11 cellular contexts compared by ENCODE assay signal in genomic region chr1:14968251-14968812, GRCh38.
DNase-seq lines count a peak whose midpoint lies in the region; ATAC-seq and TF ChIP-seq lines count a peak whose summit lies in the region.
"Had no signal": no experiment of that assay in that cellular context is flagged by ENCODE, and none has a peak within 500 bp of the region (broad histone marks: within the 10 kb centered on the region; RNA-seq: fewer than 3 reads in every experiment).

No MANE protein-coding gene starts in this region.

- no peaks in the 10 kb centered on the region for H3K27me3 Mint-ChIP-seq in T-helper 2 cell treated with Interferon-gamma antibody and Interleukin-4, amounts not matched to agents 5 μg/mL and 100 μg/mL, for 36 hours (ENCODE audit: low read depth)
- H3K27me3 Mint-ChIP-seq in endodermal cell (ENCODE audit: insufficient read depth): no peaks in the 10 kb centered on the region
- peaks cover 0 to 7% (median 2%) of the 10 kb centered on the region in 5 donors for H3K27me3 Mint-ChIP-seq in naive thymus-derived CD8-positive, alpha-beta T cell

- H3K4me1 Mint-ChIP-seq in T-helper 2 cell treated with Interferon-gamma antibody and Interleukin-4, amounts not matched to agents 5 μg/mL and 100 μg/mL, for 36 hours (ENCODE audit: low read depth): peaks cover 11% of the 10 kb centered on the region
- H3K4me1 Mint-ChIP-seq in endodermal cell: peaks cover 1% of the 10 kb centered on the region
- peaks cover 8 to 24% (median 11%) of the 10 kb centered on the region in 4 donors for H3K4me1 Mint-ChIP-seq in naive thymus-derived CD8-positive, alpha-beta T cell

- no peaks in the 10 kb centered on the region for H3K27me3 ChIP-seq in endodermal cell (ENCODE audit: control insufficient read depth, insufficient read depth, low read length, poor library complexity, severe bottlenecking)
- no peaks in the 10 kb centered on the region for H3K27me3 ChIP-seq in lung (ENCODE audit: control insufficient read depth, insufficient read depth)
- no peaks in the 10 kb centered on the region for H3K27me3 ChIP-seq in upper lobe of right lung

- H3K4me3 ChIP-seq in endodermal cell (ENCODE audit: low read length) (no peak overlapping the region), lung (no peak overlapping the region), upper lobe of right lung (no peak overlapping the region)
- H3K4me3 ChIP-seq: PC-9 had no signal

- H3K27ac Mint-ChIP-seq in T-helper 2 cell treated with Interferon-gamma antibody and Interleukin-4, amounts not matched to agents 5 μg/mL and 100 μg/mL, for 36 hours: peak overlapping the region; percentile 82
- H3K27ac Mint-ChIP-seq in endodermal cell: no peak overlapping the region
- H3K27ac Mint-ChIP-seq in naive thymus-derived CD8-positive, alpha-beta T cell: peak overlapping the region in 1 of 10 donors; percentile 15

- POLR2A ChIA-PET in naive thymus-derived CD8-positive, alpha-beta T cell (lab: Charles Lee): no interaction called here

- peak overlapping the region; percentile 59 for H3K4me3 Mint-ChIP-seq in T-helper 2 cell treated with Interferon-gamma antibody and Interleukin-4, amounts not matched to agents 5 μg/mL and 100 μg/mL, for 36 hours
- H3K4me3 Mint-ChIP-seq in endodermal cell: no peak overlapping the region
- no peak overlapping the region for H3K4me3 Mint-ChIP-seq in naive thymus-derived CD8-positive, alpha-beta T cell
- H3K4me3 Mint-ChIP-seq: central memory CD8-positive, alpha-beta T cell had no signal

- peaks cover 6% of the 10 kb centered on the region for H3K9me3 ChIP-seq in endodermal cell (ENCODE audit: control insufficient read depth, low read length)
- H3K9me3 ChIP-seq in lung (ENCODE audit: control insufficient read depth in 2 of 2, insufficient read depth in 1 of 2, low read length in 1 of 2): peaks cover 0 to 4% of the 10 kb centered on the region in 2 donors
- no peaks in the 10 kb centered on the region for H3K9me3 ChIP-seq in upper lobe of right lung

- ATAC-seq in lung (ENCODE audit: insufficient read depth, low FRiP score): peak; percentile 44
- ATAC-seq in upper lobe of right lung: peak; percentile 75
- ATAC-seq in naive thymus-derived CD8-positive, alpha-beta T cell: no peak

- TF ChIP-seq CTCF in endodermal cell (conservative IDR thresholded peaks at IDR 0.05): no peak
- TF ChIP-seq CTCF in lung (IDR thresholded peaks at IDR 0.05; ENCODE audit: control extremely low read depth, extremely low read depth): no peak
- no peak for TF ChIP-seq CTCF in upper lobe of right lung (IDR thresholded peaks at IDR 0.05)

- H3K9me3 Mint-ChIP-seq in T-helper 2 cell treated with Interferon-gamma antibody and Interleukin-4, amounts not matched to agents 5 μg/mL and 100 μg/mL, for 36 hours: peaks cover 2% of the 10 kb centered on the region
- H3K9me3 Mint-ChIP-seq in endodermal cell: peaks cover 7% of the 10 kb centered on the region
- H3K9me3 Mint-ChIP-seq in naive thymus-derived CD8-positive, alpha-beta T cell: peaks cover 0 to 3% (median 0%) of the 10 kb centered on the region in 9 donors
- H3K9me3 Mint-ChIP-seq: central memory CD8-positive, alpha-beta T cell had no signal

- intact Hi-C loops in upper lobe of right lung (cut with DNase I): no loop called here

- no peak overlapping the region for H3K9ac ChIP-seq in endodermal cell (ENCODE audit: extremely low read depth, low read length, poor library complexity, severe bottlenecking)

- WGBS in endodermal cell (ENCODE audit: insufficient coverage in 1 of 2, insufficient read length in 1 of 2), 2 experiments: 66 to 85% methylated on average over 5 to 14 of the region's 14 CpGs
- 58 to 76% methylated on average over 14 of the region's 14 CpGs for WGBS in lung, 2 donors

- peak overlapping the region; percentile 87 for H3K27ac ChIP-seq in endodermal cell (ENCODE audit: low read depth, low read length)
- peak overlapping the region in 1 of 2 donors; percentile 82 for H3K27ac ChIP-seq in lung (ENCODE audit: low read depth in 1 of 2, low read length in 1 of 2)
- peak overlapping the region; percentile 66 for H3K27ac ChIP-seq in upper lobe of right lung
- H3K27ac ChIP-seq: 22Rv1, PC-9 had no signal

- no peaks in the 10 kb centered on the region for H3K4me1 ChIP-seq in endodermal cell (ENCODE audit: control insufficient read depth, insufficient read depth, low read length)
- H3K4me1 ChIP-seq in lung (ENCODE audit: control insufficient read depth in 2 of 2, insufficient read depth in 2 of 2, low read length in 2 of 2): peaks cover 0 to 14% of the 10 kb centered on the region in 2 donors
- H3K4me1 ChIP-seq in upper lobe of right lung: peaks cover 26% of the 10 kb centered on the region

- peaks cover 5% of the 10 kb centered on the region for H3K36me3 Mint-ChIP-seq in T-helper 2 cell treated with Interferon-gamma antibody and Interleukin-4, amounts not matched to agents 5 μg/mL and 100 μg/mL, for 36 hours (ENCODE audit: low read depth)
- peaks cover 17% of the 10 kb centered on the region for H3K36me3 Mint-ChIP-seq in endodermal cell (ENCODE audit: low read depth)
- no peaks in the 10 kb centered on the region for H3K36me3 Mint-ChIP-seq in naive thymus-derived CD8-positive, alpha-beta T cell

- DNase-seq in T-helper 2 cell treated with Interferon-gamma antibody and Interleukin-4, amounts not matched to agents 5 μg/mL and 100 μg/mL, for 36 hours (ENCODE audit: low spot score): no peak
- no peak for DNase-seq in T-helper 2 cell
- no peak for DNase-seq in endodermal cell
- no peak for DNase-seq in lung (ENCODE audit: low spot score)
- no peak for DNase-seq in upper lobe of right lung
- no peak for DNase-seq in middle frontal gyrus (ENCODE audit: extremely low spot score, low spot score)
- no peak for DNase-seq in naive thymus-derived CD8-positive, alpha-beta T cell
- no peak for DNase-seq in NCI-H187 (lab: John Stamatoyannopoulos, UW)

- no peaks in the 10 kb centered on the region for H3K36me3 ChIP-seq in endodermal cell (ENCODE audit: control insufficient read depth, insufficient read depth, low read length)
- peaks cover 0 to under 1% of the 10 kb centered on the region in 2 donors for H3K36me3 ChIP-seq in lung (ENCODE audit: control insufficient read depth in 2 of 2, insufficient read depth in 2 of 2, low read length in 2 of 2)
- no peaks in the 10 kb centered on the region for H3K36me3 ChIP-seq in upper lobe of right lung

Comparison
In these comparisons a context has a peak if more than half of its experiments do, and no peak if none do; other contexts are left out.
1. ATAC-seq: peak in lung (single experiment) and upper lobe of right lung (single experiment); none in naive thymus-derived CD8-positive, alpha-beta T cell (0 of 2).